In genomic region chr20:63212792-63213191, GRCh38 we compare ENCODE assay signal across 20 cellular contexts. TPM values are rescaled to one million over a fixed set of nuclear protein-coding genes. Genes with fewer than 3 reads are reported as not detected.
DNase-seq lines count a peak whose midpoint lies in the region; ATAC-seq, FAIRE-seq and TF ChIP-seq lines count a peak whose summit lies in the region.
"Had no signal": no experiment of that assay in that cellular context is flagged by ENCODE, and none has a peak within 500 bp of the region (broad histone marks: within the 10 kb centered on the region; RNA-seq: fewer than 3 reads in every experiment).

No MANE protein-coding gene starts in this region.

- H3K27me3 Mint-ChIP-seq in CD4-positive, CD25-positive, alpha-beta regulatory T cell, result no peaks in the 10 kb centered on the region

- intact Hi-C loops in kidney (cut with DNase I) (no loop called here), posterior vena cava (cut with DNase I) (no loop called here)

- no peaks in the 10 kb centered on the region for H3K9me3 Mint-ChIP-seq in CD4-positive, CD25-positive, alpha-beta regulatory T cell

- H3K27ac ChIP-seq in CD4-positive, CD25-positive, alpha-beta regulatory T cell (ENCODE audit: insufficient read depth, low read length, poor library complexity, severe bottlenecking), result no peak overlapping the region
- H3K27ac ChIP-seq in GM23248, result no peak overlapping the region
- no peak overlapping the region for H3K27ac ChIP-seq in kidney (ENCODE audit: low read depth in 2 of 2, low read length in 2 of 2)
- H3K27ac ChIP-seq: pancreas, skin epidermis, transverse colon had no signal

- peaks cover 20 to 75% (median 32%) of the 10 kb centered on the region in 4 donors for H3K4me1 Mint-ChIP-seq in CD4-positive, CD25-positive, alpha-beta regulatory T cell

- H3K27me3 ChIP-seq in CD4-positive, CD25-positive, alpha-beta regulatory T cell (ENCODE audit: control insufficient read depth, insufficient read depth, low read length), result no peaks in the 10 kb centered on the region
- H3K27me3 ChIP-seq in GM23248 (replicated peaks; ENCODE audit: insufficient read depth), result no peaks in the 10 kb centered on the region
- H3K27me3 ChIP-seq: pancreas, transverse colon had no signal

- H3K4me3 ChIP-seq in CD4-positive, CD25-positive, alpha-beta regulatory T cell (ENCODE audit: low read depth, low read length), result peak overlapping the region; percentile 19
- H3K4me3 ChIP-seq in GM23248, result no peak overlapping the region
- H3K4me3 ChIP-seq in kidney (ENCODE audit: low read length in 2 of 2), result no peak overlapping the region
- H3K4me3 ChIP-seq: pancreas, skin epidermis, transverse colon had no signal

- peak overlapping the region in 2 of 4 donors; percentile 56 to 96 for H3K4me3 Mint-ChIP-seq in CD4-positive, CD25-positive, alpha-beta regulatory T cell

- no peaks in the 10 kb centered on the region for H3K9me2 ChIP-seq in GM23248 (ENCODE audit: insufficient read depth)

- WGBS in GM23248 (ENCODE audit: low coverage in 1 of 2, low lambda C conversion rate in 2 of 2, missing lambda C conversion rate in 2 of 2), 2 experiments, result 84 to 93% methylated on average over 5 of the region's 5 CpGs

- H3K9me3 ChIP-seq in CD4-positive, CD25-positive, alpha-beta regulatory T cell (ENCODE audit: control insufficient read depth in 2 of 2, low read length in 2 of 2), result no peaks in the 10 kb centered on the region
- H3K9me3 ChIP-seq in GM23248 (ENCODE audit: low read depth) (no peaks in the 10 kb centered on the region), kidney (ENCODE audit: control insufficient read depth in 1 of 2, low read length in 2 of 2) (no peaks in the 10 kb centered on the region)
- H3K9me3 ChIP-seq: pancreas, transverse colon had no signal

- H3K4me1 ChIP-seq in CD4-positive, CD25-positive, alpha-beta regulatory T cell (ENCODE audit: control insufficient read depth, insufficient read depth, low read length, poor library complexity, severe bottlenecking), result peaks cover 35% of the 10 kb centered on the region
- H3K4me1 ChIP-seq in GM23248 (ENCODE audit: insufficient read depth) (peaks cover 15% of the 10 kb centered on the region), kidney (ENCODE audit: control insufficient read depth in 1 of 2, insufficient read depth in 1 of 2, low read depth in 1 of 2, low read length in 2 of 2) (peaks cover under 1 to 30% of the 10 kb centered on the region in 2 donors)

- no peak overlapping the region for H3K4me2 ChIP-seq in GM23248 (ENCODE audit: unreplicated experiment)

- peaks cover 59% of the 10 kb centered on the region for H3K36me3 ChIP-seq in CD4-positive, CD25-positive, alpha-beta regulatory T cell (ENCODE audit: control insufficient read depth, insufficient read depth, low read length)
- H3K36me3 ChIP-seq in GM23248 (ENCODE audit: low read depth), result peaks cover 21% of the 10 kb centered on the region; the same call in 1 of the 2 replicates
- peaks cover 26 to 36% of the 10 kb centered on the region in 2 donors for H3K36me3 ChIP-seq in kidney (ENCODE audit: control insufficient read depth in 1 of 2, insufficient read depth in 2 of 2, low read length in 2 of 2)

- no peak overlapping the region for H3K9ac ChIP-seq in GM23248
- no peak overlapping the region for H3K9ac ChIP-seq in kidney (ENCODE audit: low read length in 2 of 2)

- in situ Hi-C loops in GM23248 (cut with MboI), result no loop called here

- no peak for TF ChIP-seq CTCF in kidney (IDR thresholded peaks at IDR 0.05; ENCODE audit: borderline replicate concordance, extremely low read depth, insufficient read depth)
- TF ChIP-seq CTCF in GM20000 (IDR thresholded peaks at IDR 0.05; ENCODE audit: extremely low read depth, missing control alignments), result no peak

- no peak overlapping the region for H2AFZ ChIP-seq in GM23248

- FAIRE-seq in kidney (lab: Jason Lieb, UNC), result no peak
- FAIRE-seq in HTR-8/SVneo (lab: Jason Lieb, UNC), result no peak
- FAIRE-seq: GM18507, GM19239, pancreas had no signal

- DNase-seq in CD4-positive, CD25-positive, alpha-beta regulatory T cell, result no peak
- DNase-seq in GM23248 (peak; percentile 24), amniotic epithelial cell (ENCODE audit: low read depth) (peak; percentile 78), kidney (peak; percentile 24), GM20000 (ENCODE audit: low spot score) (no peak), OCI-M2 (lab: John Stamatoyannopoulos, UW; ENCODE audit: unreplicated experiment) (no peak), HTR-8/SVneo (ENCODE audit: insufficient read length, low spot score) (no peak), posterior vena cava (ENCODE audit: low spot score) (no peak)
- DNase-seq: activated naive CD4-positive, alpha-beta T cell treated with anti-CD3 and anti-CD28 coated beads, Interleukin-2, amount 50 U/mL, for 16 hours; caudate nucleus; effector CD8-positive, alpha-beta T cell; hypothalamus; IMR-90; NCI-H2081 treated with DMSO at 0.1 percent for 48 hours; transverse colon had no signal

- peak overlapping the region in 2 of 3 donors; percentile 60 to 88 for H3K27ac Mint-ChIP-seq in CD4-positive, CD25-positive, alpha-beta regulatory T cell

- peaks cover 19% of the 10 kb centered on the region; the same call in 1 of the 2 replicates for H4K20me1 ChIP-seq in GM23248 (ENCODE audit: insufficient read depth)

- no peaks in the 10 kb centered on the region; the same call in 1 of the 2 replicates for H3F3A ChIP-seq in GM23248 (ENCODE audit: insufficient read depth)

- H3K36me3 Mint-ChIP-seq in CD4-positive, CD25-positive, alpha-beta regulatory T cell, result peaks cover 23% of the 10 kb centered on the region

- no peak for ATAC-seq in CD4-positive, CD25-positive, alpha-beta regulatory T cell (ENCODE audit: low read depth in 2 of 2)
- ATAC-seq: pancreas had no signal

- H3K79me2 ChIP-seq in GM23248 (ENCODE audit: insufficient read depth), result peaks cover 80% of the 10 kb centered on the region

RNA-seq across cellular contexts. Expression of gene YTHDF1, which starts 3.1 kb away (rescaled TPM):
- total RNA-seq in CD4-positive, CD25-positive, alpha-beta regulatory T cell, result 37.9 TPM
- 10 to 100 TPM; 28.5 to 38.4 (median 32.2) TPM for polyA plus RNA-seq in CD4-positive, CD25-positive, alpha-beta regulatory T cell
- total RNA-seq in GM23248 (2014; rRNA removed; shearing (Covaris generic)), result 20.4 and 22.5 TPM in 2 replicates
- 16.7 and 26.0 TPM in 2 replicates for polyA plus RNA-seq in GM23248 (2016; fragmentation: Nextera tagmentation; extraction: Ambion mirVana)
- total RNA-seq in kidney, result 43.1 TPM
- 21.9 TPM for polyA plus RNA-seq in kidney (ENCODE audit: insufficient read depth, low read depth, low replicate concordance)
- 10 to 100 TPM; 25.2 to 25.7 TPM for total RNA-seq in posterior vena cava

RNA-seq across cellular contexts. Expression of gene BIRC7, which starts 22.9 kb away (rescaled TPM):
- total RNA-seq in CD4-positive, CD25-positive, alpha-beta regulatory T cell, result not detected
- not detected for polyA plus RNA-seq in CD4-positive, CD25-positive, alpha-beta regulatory T cell
- total RNA-seq in GM23248 (2014; rRNA removed; shearing (Covaris generic)), result not detected in 2 replicates
- polyA plus RNA-seq in GM23248 (2016; fragmentation: Nextera tagmentation; extraction: Ambion mirVana), result not detected in 2 replicates
- 4.0 TPM for total RNA-seq in kidney
- polyA plus RNA-seq in kidney (ENCODE audit: insufficient read depth, low read depth, low replicate concordance), result 0.30 TPM
- not detected for total RNA-seq in posterior vena cava
- total RNA-seq: IMR-90, pancreas had no signal
- polyA plus RNA-seq: IMR-90 had no signal

RNA-seq across cellular contexts. Expression of gene NKAIN4, which starts 41.5 kb away (rescaled TPM):
- total RNA-seq in CD4-positive, CD25-positive, alpha-beta regulatory T cell, result not detected
- polyA plus RNA-seq in CD4-positive, CD25-positive, alpha-beta regulatory T cell, result not detected
- total RNA-seq in GM23248 (2014; rRNA removed; shearing (Covaris generic)), result not detected in 2 replicates
- not detected in 2 replicates for polyA plus RNA-seq in GM23248 (2016; fragmentation: Nextera tagmentation; extraction: Ambion mirVana)
- 29.7 TPM for total RNA-seq in kidney
- polyA plus RNA-seq in kidney (ENCODE audit: insufficient read depth, low read depth, low replicate concordance), result 107 TPM
- not detected for total RNA-seq in posterior vena cava
- total RNA-seq: IMR-90, mucosa of gallbladder, pancreas had no signal
- polyA plus RNA-seq: IMR-90 had no signal

RNA-seq across cellular contexts. Expression of gene ARFGAP1, which starts 59.8 kb away (rescaled TPM):
- total RNA-seq in CD4-positive, CD25-positive, alpha-beta regulatory T cell, result 123 TPM
- polyA plus RNA-seq in CD4-positive, CD25-positive, alpha-beta regulatory T cell, result 10 to 100 TPM; 17.9 to 22.3 (median 20.6) TPM
- total RNA-seq in GM23248 (2014; rRNA removed; shearing (Covaris generic)), result 88.5 and 105 TPM in 2 replicates
- polyA plus RNA-seq in GM23248 (2016; fragmentation: Nextera tagmentation; extraction: Ambion mirVana) (59.9 and 69.0 TPM in 2 replicates), kidney (ENCODE audit: insufficient read depth, low read depth, low replicate concordance) (40.4 TPM)
- total RNA-seq in kidney (84.3 TPM), posterior vena cava (10 to 100 TPM; 58.6 to 62.6 TPM)

Comparison
In these comparisons a context has a peak if more than half of its experiments do, and no peak if none do; other contexts are left out.
1. DNase-seq: peak in GM23248 (single experiment), amniotic epithelial cell (single experiment) and kidney (single experiment); none in CD4-positive, CD25-positive, alpha-beta regulatory T cell (0 of 3), GM20000 (single experiment), OCI-M2 (single experiment), HTR-8/SVneo (single experiment) and posterior vena cava (single experiment).
2. RNA of gene NKAIN4, which starts 41.5 kb away (total RNA-seq): 29.7 TPM in kidney (single experiment); not detected in CD4-positive, CD25-positive, alpha-beta regulatory T cell (single experiment), not detected in GM23248 and not detected in posterior vena cava; every median in the first group is over 10 times any median in the second.